Comparison of ENCODE assay signal across 11 cellular contexts in the genomic region with DNA sequence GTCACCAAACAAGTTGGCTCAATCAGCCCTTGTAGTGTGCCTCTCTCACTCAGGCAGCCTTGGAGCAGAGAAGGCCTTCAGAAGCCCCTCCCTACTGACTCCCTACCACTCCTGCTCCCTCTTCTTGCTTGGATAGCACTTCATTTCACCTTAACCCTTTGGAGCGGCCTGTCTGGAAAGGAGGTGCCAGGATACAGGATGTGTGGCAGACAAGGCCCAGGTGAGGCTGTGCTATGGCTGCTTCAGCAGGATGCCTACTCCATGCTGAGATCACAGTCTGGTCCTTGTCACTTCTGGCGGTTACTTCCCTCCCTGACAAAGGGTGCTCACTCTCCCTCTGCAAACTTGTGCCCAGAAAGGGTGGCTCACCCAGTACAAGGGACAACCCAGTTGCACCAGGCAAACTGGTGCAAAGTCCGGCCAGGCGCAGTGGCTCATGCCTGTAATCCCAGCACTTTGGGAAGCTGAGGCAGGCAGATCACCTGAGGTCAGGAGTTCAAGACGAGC. TPM values are rescaled to one million over a fixed set of nuclear protein-coding genes. Genes with fewer than 3 reads are reported as not detected.
DNase-seq lines count a peak whose midpoint lies in the region; ATAC-seq and TF ChIP-seq lines count a peak whose summit lies in the region.
"Had no signal": no experiment of that assay in that cellular context is flagged by ENCODE, and none has a peak within 500 bp of the region (broad histone marks: within the 10 kb centered on the region; RNA-seq: fewer than 3 reads in every experiment).

No MANE protein-coding gene starts in this region.

- H3K27me3 Mint-ChIP-seq in neural crest cell (ENCODE audit: low read depth) = no peaks in the 10 kb centered on the region

- peak overlapping the region; percentile 85 to 96 (median 91) for H3K4me2 ChIP-seq in BLaER1 treated with 17β-estradiol and CSF1 and Interleukin-3, amounts not matched to agents 10 nM and 100 nM
- H3K4me2 ChIP-seq in MM.1S (ENCODE audit: low read depth, low read length) = peak overlapping the region; percentile 79; the same call in 1 of the 2 replicates

- no peak for TF ChIP-seq CTCF in MM.1S (IDR thresholded peaks at IDR 0.05; ENCODE audit: low read length)
- TF ChIP-seq CTCF in neural crest cell (conservative IDR thresholded peaks at IDR 0.05) = no peak

- H3K4me1 Mint-ChIP-seq in neural crest cell = peaks cover 15% of the 10 kb centered on the region

- H3K27me3 ChIP-seq in BLaER1 treated with 17β-estradiol and CSF1 and Interleukin-3, amounts not matched to agents 10 nM and 100 nM = no peaks in the 10 kb centered on the region
- H3K27me3 ChIP-seq in MM.1S (replicated peaks; ENCODE audit: insufficient read depth, low read length) = no peaks in the 10 kb centered on the region
- H3K27me3 ChIP-seq in duodenal mucosa (ENCODE audit: control insufficient read depth in 1 of 2, insufficient read depth in 2 of 2, low read length in 2 of 2) = no peaks in the 10 kb centered on the region

- 0 out of 22 replicates have a peak overlapping the region, but pooled peaks of 1 of the 11 experiments have one; percentile 4 for H3K27ac ChIP-seq in BLaER1 treated with 17β-estradiol and CSF1 and Interleukin-3, amounts not matched to agents 10 nM and 100 nM
- H3K27ac ChIP-seq in MM.1S (ENCODE audit: low read length) (no peak overlapping the region), duodenal mucosa (ENCODE audit: low read depth, low read length) (peak overlapping the region; percentile 26)

- H3K27ac Mint-ChIP-seq in neural crest cell (ENCODE audit: unreplicated experiment) = no peak overlapping the region

- H4K20me1 ChIP-seq in BLaER1 treated with 17β-estradiol and CSF1 and Interleukin-3, amounts not matched to agents 10 nM and 100 nM = peaks cover 0 to 11% (median 0%) of the 10 kb centered on the region in 11 experiments; a peak in 3 of 22 replicates
- no peaks in the 10 kb centered on the region for H4K20me1 ChIP-seq in MM.1S (ENCODE audit: insufficient read depth, low read length)

- peaks cover 17% of the 10 kb centered on the region for H3K79me2 ChIP-seq in MM.1S (ENCODE audit: low read length)

- peak overlapping the region; percentile 38 to 92 (median 85); a peak in 19 of 22 replicates for H3K9ac ChIP-seq in BLaER1 treated with 17β-estradiol and CSF1 and Interleukin-3, amounts not matched to agents 10 nM and 100 nM
- no peak overlapping the region for H3K9ac ChIP-seq in MM.1S (ENCODE audit: low read length)
- H3K9ac ChIP-seq in duodenal mucosa (ENCODE audit: low read depth in 1 of 2, low read length in 2 of 2) = peak overlapping the region; percentile 61 to 81

- peaks cover 0 to 11% (median 4%) of the 10 kb centered on the region in 11 experiments; a peak in 7 of 22 replicates for H3K36me3 ChIP-seq in BLaER1 treated with 17β-estradiol and CSF1 and Interleukin-3, amounts not matched to agents 10 nM and 100 nM
- H3K36me3 ChIP-seq in MM.1S (replicated peaks; ENCODE audit: insufficient read depth, low read length) (no peaks in the 10 kb centered on the region), duodenal mucosa (ENCODE audit: control insufficient read depth in 1 of 2, insufficient read depth in 2 of 2, low read length in 2 of 2) (no peaks in the 10 kb centered on the region)

- H3K36me3 Mint-ChIP-seq in neural crest cell (ENCODE audit: low read depth) = no peaks in the 10 kb centered on the region

- ATAC-seq in HG02938 (IDR thresholded peaks at IDR 0.05; ENCODE audit: unreplicated experiment) (no peak), GM18858 (IDR thresholded peaks at IDR 0.05; ENCODE audit: unreplicated experiment) (no peak)

- H3K9me3 ChIP-seq in BLaER1 treated with 17β-estradiol and CSF1 and Interleukin-3, amounts not matched to agents 10 nM and 100 nM (replicated peaks in 1 of 11) = no peaks in the 10 kb centered on the region
- H3K9me3 ChIP-seq in MM.1S (replicated peaks; ENCODE audit: insufficient read depth, low read length) (no peaks in the 10 kb centered on the region), duodenal mucosa (ENCODE audit: control insufficient read depth in 1 of 2, low read length in 2 of 2) (no peaks in the 10 kb centered on the region)

- H2AFZ ChIP-seq in MM.1S (ENCODE audit: low read length) = no peak overlapping the region

- H3K4me3 Mint-ChIP-seq in neural crest cell = peak overlapping the region; percentile 90

- peak overlapping the region; percentile 73 to 93 (median 86); a peak in 19 of 20 replicates for H3K4me3 ChIP-seq in BLaER1 treated with 17β-estradiol and CSF1 and Interleukin-3, amounts not matched to agents 10 nM and 100 nM
- peak overlapping the region; percentile 76; the same call in 1 of the 2 replicates for H3K4me3 ChIP-seq in MM.1S (ENCODE audit: low read length)
- H3K4me3 ChIP-seq in duodenal mucosa (ENCODE audit: low read depth in 1 of 2, low read length in 2 of 2) = peak overlapping the region; percentile 83 to 86

- DNase-seq in MM.1S (no peak), neural crest cell (ENCODE audit: low read depth, low spot score) (no peak), retina (no peak), NAMALWA (ENCODE audit: low spot score) (no peak)
- DNase-seq: stimulated activated CD8-positive, alpha-beta memory T cell treated with anti-CD3 and anti-CD28 coated beads, Interleukin-4, amount 100 ng/mL, for 48 hours had no signal

- H3K9me2 ChIP-seq in MM.1S (replicated peaks; ENCODE audit: insufficient read depth, low read length) = no peaks in the 10 kb centered on the region

- H3K4me1 ChIP-seq in BLaER1 treated with 17β-estradiol and CSF1 and Interleukin-3, amounts not matched to agents 10 nM and 100 nM = peaks cover 30 to 39% (median 35%) of the 10 kb centered on the region in 10 experiments
- peaks cover 16% of the 10 kb centered on the region for H3K4me1 ChIP-seq in MM.1S (ENCODE audit: low read length)
- peaks cover 25 to 41% of the 10 kb centered on the region in 2 donors for H3K4me1 ChIP-seq in duodenal mucosa (ENCODE audit: control insufficient read depth in 1 of 2, insufficient read depth in 2 of 2, low read length in 2 of 2)

- H3K9me3 Mint-ChIP-seq in neural crest cell = no peaks in the 10 kb centered on the region

- H3F3A ChIP-seq in MM.1S (ENCODE audit: insufficient read depth, low read length) = peaks cover 9% of the 10 kb centered on the region; the same call in 1 of the 2 replicates

RNA-seq across cellular contexts. Expression of gene MON1A, which starts 1.0 kb away (rescaled TPM):
- 11.5 and 13.1 TPM in 2 replicates for total RNA-seq in neural crest cell

RNA-seq across cellular contexts. Expression of gene RBM6, which starts 11.4 kb away (rescaled TPM):
- 117 and 128 TPM in 2 replicates for total RNA-seq in neural crest cell

RNA-seq across cellular contexts. Expression of gene MST1R, which starts 24.9 kb away (rescaled TPM):
- 1.4 and 2.6 TPM in 2 replicates for total RNA-seq in neural crest cell

RNA-seq across cellular contexts. Expression of gene CAMKV, which starts 58.9 kb away (rescaled TPM):
- 41.2 and 43.1 TPM in 2 replicates for total RNA-seq in neural crest cell
- total RNA-seq: kidney epithelial cell, NCI-H460 had no signal
